Comparison of ENCODE assay signal across 8 cellular contexts in the genomic region with DNA sequence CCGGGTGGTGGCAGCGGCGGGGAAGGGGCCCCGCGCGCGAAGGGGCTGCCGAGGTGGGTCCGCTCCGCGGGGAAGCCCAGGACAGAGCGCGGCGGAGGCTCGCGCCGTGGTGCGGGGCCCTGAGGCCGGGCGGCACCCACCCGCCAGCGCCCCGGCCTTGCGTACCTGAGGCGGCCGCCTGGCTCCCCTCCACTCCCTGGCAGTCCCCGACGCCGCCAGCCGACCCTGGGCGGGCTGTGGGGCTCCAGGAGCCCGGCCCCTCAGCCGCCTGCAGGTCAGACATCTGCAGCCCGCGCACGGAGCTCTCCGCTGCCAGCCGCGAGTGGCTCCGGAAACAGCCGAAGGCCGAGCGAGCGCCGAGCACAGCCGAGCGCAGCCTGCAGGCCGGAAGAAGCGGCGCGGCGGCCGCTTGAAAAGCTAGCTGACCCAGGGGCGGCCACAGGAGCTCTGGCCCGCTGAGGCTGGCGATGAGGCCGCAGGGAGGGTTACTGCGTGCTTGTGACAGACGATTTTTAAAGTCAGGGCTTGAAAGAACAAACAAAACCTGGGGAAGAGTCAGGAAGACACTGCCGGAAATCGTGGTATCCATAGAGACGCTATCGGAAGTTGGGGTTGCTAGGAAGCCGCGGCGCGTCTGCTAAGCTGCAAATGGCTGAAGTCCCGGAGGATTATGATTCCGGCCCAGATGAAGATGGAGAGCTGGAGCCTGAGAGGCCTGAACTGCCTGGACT. TPM values are rescaled to one million over a fixed set of nuclear protein-coding genes. Genes with fewer than 3 reads are reported as not detected.
DNase-seq lines count a peak whose midpoint lies in the region; ATAC-seq and TF ChIP-seq lines count a peak whose summit lies in the region.

SAMD15 (plus strand) TSS at position 609 of the 731 bp plus-strand sequence; CDS start at position 649, 40 bp downstream.
TMED8 (minus strand) TSS at position 324 of the 731 bp plus-strand sequence; CDS start at position 283, 41 bp downstream.

- no peaks in the 10 kb centered on the region for H3K27me3 ChIP-seq in heart right ventricle
- H3K27me3 ChIP-seq in upper lobe of left lung = no peaks in the 10 kb centered on the region

- ATAC-seq in HG02588 (IDR thresholded peaks at IDR 0.05; ENCODE audit: unreplicated experiment) (peak; percentile 83), heart right ventricle (peak; percentile 97 to 99 (median 98)), upper lobe of left lung (ENCODE audit: low FRiP score in 2 of 2) (peak; percentile 95 to 99)

- H3K36me3 ChIP-seq in heart right ventricle = no peaks in the 10 kb centered on the region
- H3K36me3 ChIP-seq in upper lobe of left lung = no peaks in the 10 kb centered on the region

- 0 to 1% methylated on average over 66 to 69 of the region's 69 CpGs for WGBS in heart right ventricle, 2 donors
- whole genome bisulfite sequencing in upper lobe of left lung, 2 donors = 0% methylated on average over 29 to 49 of the region's 69 CpGs

- peak within 1 kb of the TSS; percentile 16 to 92 (median 84) for H3K27ac ChIP-seq in heart right ventricle
- peak within 1 kb of the TSS; percentile 76 to 92 (median 82) for H3K27ac ChIP-seq in upper lobe of left lung

- H3K4me1 ChIP-seq in heart right ventricle (peaks cover 0 to 28% (median 18%) of the 10 kb centered on the region in 9 donors), upper lobe of left lung (peaks cover 16 to 22% (median 18%) of the 10 kb centered on the region in 4 donors)

- DNase-seq in GM12865 (ENCODE audit: low read depth) = peak; percentile 90
- peak; percentile 49 for DNase-seq in NCI-H1048 (lab: John Stamatoyannopoulos, UW)
- peak; percentile 47 for DNase-seq in SKM-1 treated with dmso at 0.1 percent for 144 hours (lab: John Stamatoyannopoulos, UW; ENCODE audit: unreplicated experiment)
- DNase-seq in activated naive CD8-positive, alpha-beta T cell treated with anti-CD3 and anti-CD28 coated beads, Interleukin-2, amount 50 U/mL, for 16 hours (ENCODE audit: low read depth, low spot score) = peak; percentile 68
- peak; percentile 84 to 88 for DNase-seq in heart right ventricle
- DNase-seq in posterior cingulate gyrus = peak; percentile 73 to 97 (median 82)
- DNase-seq in upper lobe of left lung = peak; percentile 88 to 97

- no peaks in the 10 kb centered on the region for H3K9me3 ChIP-seq in heart right ventricle
- no peaks in the 10 kb centered on the region for H3K9me3 ChIP-seq in upper lobe of left lung

- H3K4me3 ChIP-seq in GM12865 (ENCODE audit: low read depth, low read length) = peak within 1 kb of the TSS; percentile 88
- peak within 1 kb of the TSS; percentile 56 to 94 (median 86) for H3K4me3 ChIP-seq in heart right ventricle
- H3K4me3 ChIP-seq in upper lobe of left lung = peak within 1 kb of the TSS; percentile 70 to 96 (median 82)

- intact Hi-C loops in heart right ventricle (cut with DNase I) (loop anchor here in 4 of 10 donors (1.0 to 5.0 kb wide), 4 partner anchors 55 to 80 kb away; partner anchors contain the start of genes GSTZ1 (in 4 of the 4), POMT2 (in 3 of the 4) and VIPAS39 (in 1 of the 4)), posterior cingulate gyrus (cut with DNase I) (loop anchor here (5.0 to 10.0 kb wide), 2 partner anchors 55 to 78 kb away; partner anchors contain the start of genes AHSA1, GSTZ1, POMT2 and VIPAS39)

- TF ChIP-seq POLR2A in upper lobe of left lung (IDR thresholded peaks at IDR 0.05) = peak in 2 of 4 donors; percentile 47 to 71

- TF ChIP-seq EP300 in upper lobe of left lung (IDR thresholded peaks at IDR 0.05) = no peak

- TF ChIP-seq CTCF in GM12865 (IDR thresholded peaks at IDR 0.05; ENCODE audit: insufficient read depth, low read depth, low read length, missing control alignments) (no peak), heart right ventricle (IDR thresholded peaks at IDR 0.05) (peak in 5 of 9 donors; percentile 35 to 60 (median 46)), upper lobe of left lung (IDR thresholded peaks at IDR 0.05) (peak in 4 of 6 experiments; percentile 21 to 56 (median 51))

RNA-seq across cellular contexts. Expression of gene SAMD15, which starts in this region (rescaled TPM):
- total RNA-seq in heart right ventricle (under 1 TPM in 9 of 10 donors, not detected in 1; 0.15 to 0.30 (median 0.21) TPM), upper lobe of left lung (1 to 10 TPM in 4 of 6 donors, under 1 TPM in 2; 0.67 to 8.8 (median 1.5) TPM)
- polyA plus RNA-seq in heart right ventricle = under 1 TPM in 1 of 2 donors, not detected in 1; 0.13 TPM

RNA-seq across cellular contexts. Expression of gene TMED8, which starts in this region (rescaled TPM):
- 1 to 10 TPM; 4.4 to 8.7 (median 7.1) TPM for total RNA-seq in heart right ventricle
- polyA plus RNA-seq in heart right ventricle = 1 to 10 TPM; 1.8 TPM
- total RNA-seq in upper lobe of left lung = 10 to 100 TPM in 4 of 6 donors, 1 to 10 TPM in 2; 7.8 to 20.6 (median 11.2) TPM

Comparison
In these comparisons a context has a peak if more than half of its experiments do, and no peak if none do; other contexts are left out.
1. Peak in every context shown above with its lines: DNase-seq, ATAC-seq, H3K4me3 ChIP-seq and H3K27ac ChIP-seq.